In the genomic region with DNA sequence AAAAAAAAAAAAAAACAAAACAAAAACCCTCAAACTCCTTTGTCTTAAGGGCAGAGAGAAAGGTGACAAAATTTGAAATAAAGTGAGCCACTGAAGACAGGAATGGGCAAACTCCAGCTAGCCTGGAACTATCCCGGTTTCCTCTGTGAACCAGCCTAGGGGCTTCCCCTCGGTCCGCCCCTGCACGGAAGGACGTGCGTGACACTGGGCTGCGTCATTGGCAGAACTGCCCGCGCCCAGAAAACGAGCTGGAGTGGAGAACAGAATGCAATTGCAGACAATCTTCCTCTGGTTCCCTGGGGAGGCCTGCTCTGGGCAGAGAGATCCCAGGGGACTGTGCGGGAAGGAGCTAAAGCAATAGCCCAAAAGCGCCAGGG, we compare ENCODE assay signal across 8 cellular contexts. TPM values are rescaled to one million over a fixed set of nuclear protein-coding genes. Genes with fewer than 3 reads are reported as not detected.
DNase-seq lines count a peak whose midpoint lies in the region; ATAC-seq and TF ChIP-seq lines count a peak whose summit lies in the region.

No MANE protein-coding gene starts in this region.

- intact Hi-C loops in activated CD4-positive, alpha-beta memory T cell treated with anti-CD3 and anti-CD28 coated beads for 36 hours (cut with micrococcal nuclease): loop anchor here (1.0 to 2.0 kb wide), 2 partner anchors 126 to 362 kb away; no protein-coding TSS in a partner anchor
- intact Hi-C loops in stomach (cut with DNase I; ENCODE audit: low total_unique reads): no loop called here

- DNase-seq in CD1c-positive myeloid dendritic cell (ENCODE audit: extremely low spot score) (peak; percentile 70), epithelial cell of prostate (ENCODE audit: low read depth, low spot score) (peak; percentile 61), stomach (peak; percentile 73), cortex of kidney (lab: John Stamatoyannopoulos, UW) (no peak)
- peak; percentile 74 for DNase-seq in activated CD4-positive, alpha-beta memory T cell treated with anti-CD3 and anti-CD28 coated beads for 36 hours

- 0 to 3% (median 1%) methylated on average over 12 of the region's 12 CpGs for WGBS in stomach, 5 donors

- POLR2A ChIA-PET in activated CD4-positive, alpha-beta memory T cell treated with anti-CD3 and anti-CD28 coated beads for 36 hours (lab: Charles Lee): no interaction called here

- peaks cover 34% of the 10 kb centered on the region for H3K4me1 Mint-ChIP-seq in activated CD4-positive, alpha-beta memory T cell treated with anti-CD3 and anti-CD28 coated beads for 36 hours (ENCODE audit: low read depth)

- peak overlapping the region; percentile 70 for H3K4me3 Mint-ChIP-seq in activated CD4-positive, alpha-beta memory T cell treated with anti-CD3 and anti-CD28 coated beads for 36 hours

- H3K27ac Mint-ChIP-seq in activated CD4-positive, alpha-beta memory T cell treated with anti-CD3 and anti-CD28 coated beads for 36 hours: no peak overlapping the region

- H3K36me3 Mint-ChIP-seq in activated CD4-positive, alpha-beta memory T cell treated with anti-CD3 and anti-CD28 coated beads for 36 hours: no peaks in the 10 kb centered on the region

- H3K9me3 ChIP-seq in mucosa of stomach (ENCODE audit: control insufficient read depth, low read length): no peaks in the 10 kb centered on the region
- no peaks in the 10 kb centered on the region for H3K9me3 ChIP-seq in stomach

- peak; percentile 64 for ATAC-seq in GM19324 (IDR thresholded peaks at IDR 0.05; ENCODE audit: low FRiP score, unreplicated experiment)
- ATAC-seq in HG03442 (IDR thresholded peaks at IDR 0.05; ENCODE audit: unreplicated experiment): peak; percentile 48

- H3K27me3 ChIP-seq in mucosa of stomach (ENCODE audit: control insufficient read depth, insufficient read depth, low read length) (no peaks in the 10 kb centered on the region), stomach (no peaks in the 10 kb centered on the region)

- H3K27me3 Mint-ChIP-seq in activated CD4-positive, alpha-beta memory T cell treated with anti-CD3 and anti-CD28 coated beads for 36 hours: peaks cover 20% of the 10 kb centered on the region

- TF ChIP-seq POLR2A in stomach (IDR thresholded peaks at IDR 0.05): no peak

- CTCF ChIA-PET in activated CD4-positive, alpha-beta memory T cell treated with anti-CD3 and anti-CD28 coated beads for 36 hours (lab: Charles Lee): interaction anchor here (0.6 kb wide), 1 partner anchor 310 kb away, joined by 3 read pairs; no protein-coding TSS in a partner anchor

- TF ChIP-seq EP300 in stomach (IDR thresholded peaks at IDR 0.05): no peak

- no peak for TF ChIP-seq CTCF in stomach (IDR thresholded peaks at IDR 0.05)

- H3K27ac ChIP-seq in epithelial cell of prostate (peak overlapping the region; percentile 99), stomach (peak overlapping the region; percentile 15 to 69 (median 63))

- H3K9ac ChIP-seq in mucosa of stomach (ENCODE audit: low read length): peak overlapping the region; percentile 65

- H3K9me3 Mint-ChIP-seq in activated CD4-positive, alpha-beta memory T cell treated with anti-CD3 and anti-CD28 coated beads for 36 hours: no peaks in the 10 kb centered on the region

- H3K4me3 ChIP-seq in mucosa of stomach (ENCODE audit: low read length): peak overlapping the region; percentile 47
- peak overlapping the region; percentile 47 to 67 (median 52) for H3K4me3 ChIP-seq in stomach

- H3K36me3 ChIP-seq in mucosa of stomach (ENCODE audit: control insufficient read depth, insufficient read depth, low read length): no peaks in the 10 kb centered on the region
- H3K36me3 ChIP-seq in stomach: no peaks in the 10 kb centered on the region

- H3K4me1 ChIP-seq in mucosa of stomach (ENCODE audit: control insufficient read depth, insufficient read depth, low read length) (peaks cover 15% of the 10 kb centered on the region), stomach (peaks cover 9 to 17% (median 14%) of the 10 kb centered on the region in 4 donors)

RNA-seq across cellular contexts. Expression of a gene that starts 0.6 kb away (rescaled TPM):
- total RNA-seq in activated CD4-positive, alpha-beta memory T cell treated with anti-CD3 and anti-CD28 coated beads for 36 hours: under 1 TPM; 0.76 to 0.97 TPM
- 1 to 10 TPM in 4 of 5 donors, not detected in 1; 1.0 to 4.6 (median 2.6) TPM for total RNA-seq in stomach
- 1 to 10 TPM; 1.4 to 9.0 (median 2.9) TPM for polyA plus RNA-seq in stomach
